2 cellular contexts compared by ENCODE assay signal in the genomic region with DNA sequence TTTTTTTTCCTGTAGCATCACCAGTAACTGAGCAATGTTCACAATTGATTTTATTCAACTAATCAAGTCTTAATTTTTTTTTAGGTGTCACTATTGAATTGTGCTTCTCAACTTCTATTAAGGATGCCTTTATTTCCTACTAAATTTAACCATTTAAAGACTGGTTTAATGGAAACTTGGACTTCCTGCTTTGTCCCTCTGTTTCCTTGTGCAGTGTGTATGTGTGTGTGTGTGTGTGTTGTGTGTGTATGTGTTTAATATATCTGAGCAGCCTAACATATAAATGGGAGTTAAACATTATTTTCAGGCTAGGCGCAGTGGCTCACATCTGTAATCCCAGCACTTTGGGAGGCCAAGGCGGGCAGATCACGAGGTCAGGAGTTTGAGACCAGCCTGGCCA.
TF ChIP-seq lines count a peak whose summit lies in the region.

No MANE protein-coding gene starts in this region.

TF ChIP-seq in A549, 52 proteins besides CTCF, POLR2A, EP300 and RAD21 (continued from another document):
- no peak for TF ChIP-seq BCL3 (IDR thresholded peaks at IDR 0.05)
- no peak for TF ChIP-seq MAX (IDR thresholded peaks at IDR 0.05)
TF ChIP-seq in A549: peak in this region for 0.

TF ChIP-seq in HEK293T, 16 proteins besides CTCF, POLR2A, EP300 and RAD21 (continued from another document):
- no peak for TF ChIP-seq NFRKB (IDR thresholded peaks at IDR 0.05)
